ENCODE assay signal across 1 cellular context in genomic region chr10:22628309-22628708, GRCh38.
TF ChIP-seq lines count a peak whose summit lies in the region.

No MANE protein-coding gene starts in this region.

TF ChIP-seq in H1, 55 proteins besides CTCF, POLR2A, EP300 and RAD21:
- TF ChIP-seq CBX8 (IDR thresholded peaks at IDR 0.05; ENCODE audit: borderline replicate concordance, low read depth, low read length) (no peak), BACH1 (IDR thresholded peaks at IDR 0.05; ENCODE audit: low read length) (no peak), KDM1A (IDR thresholded peaks at IDR 0.05; ENCODE audit: borderline replicate concordance, low read length) (no peak), BRCA1 (IDR thresholded peaks at IDR 0.05; ENCODE audit: low read depth, low read length) (no peak), ATF3 (IDR thresholded peaks at IDR 0.05; ENCODE audit: insufficient read depth, low read depth, low read length) (no peak)
